In the genomic region with DNA sequence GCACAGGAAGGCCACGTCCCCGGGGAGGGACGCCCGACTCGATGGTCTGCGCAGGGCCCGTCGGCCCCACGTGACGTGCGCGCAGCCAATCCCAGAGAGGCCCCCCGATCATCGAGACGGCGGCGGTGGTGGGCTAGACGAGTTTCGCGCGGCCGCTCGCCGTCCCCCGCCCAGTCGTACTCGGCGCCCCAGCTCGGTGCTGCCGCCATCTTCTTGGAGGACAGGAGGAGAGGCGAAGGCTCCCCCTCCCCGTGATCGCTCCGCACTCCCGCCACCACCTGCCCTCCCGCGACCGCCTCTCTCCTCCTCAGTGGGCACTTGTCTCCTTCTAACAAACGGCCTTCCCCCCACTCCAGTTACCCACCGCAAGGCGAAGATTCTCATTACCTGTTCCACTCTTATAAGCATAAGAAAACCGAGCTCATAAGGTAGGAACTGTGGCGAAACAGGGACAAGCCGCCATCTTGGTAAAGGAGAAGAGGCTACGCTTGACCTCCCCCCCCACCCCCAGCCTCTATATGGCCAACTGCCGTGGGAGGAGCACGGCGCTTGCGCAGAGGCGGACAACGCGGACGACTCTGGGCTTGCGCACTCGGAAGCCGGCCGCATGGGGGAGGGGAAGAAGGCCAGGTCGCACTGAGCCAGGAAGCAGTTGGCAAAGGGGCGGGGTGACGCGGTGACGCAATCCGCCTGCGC, we compare ENCODE assay signal across 1 cellular context.
TF ChIP-seq lines count a peak whose summit lies in the region.

A gene with protein sequence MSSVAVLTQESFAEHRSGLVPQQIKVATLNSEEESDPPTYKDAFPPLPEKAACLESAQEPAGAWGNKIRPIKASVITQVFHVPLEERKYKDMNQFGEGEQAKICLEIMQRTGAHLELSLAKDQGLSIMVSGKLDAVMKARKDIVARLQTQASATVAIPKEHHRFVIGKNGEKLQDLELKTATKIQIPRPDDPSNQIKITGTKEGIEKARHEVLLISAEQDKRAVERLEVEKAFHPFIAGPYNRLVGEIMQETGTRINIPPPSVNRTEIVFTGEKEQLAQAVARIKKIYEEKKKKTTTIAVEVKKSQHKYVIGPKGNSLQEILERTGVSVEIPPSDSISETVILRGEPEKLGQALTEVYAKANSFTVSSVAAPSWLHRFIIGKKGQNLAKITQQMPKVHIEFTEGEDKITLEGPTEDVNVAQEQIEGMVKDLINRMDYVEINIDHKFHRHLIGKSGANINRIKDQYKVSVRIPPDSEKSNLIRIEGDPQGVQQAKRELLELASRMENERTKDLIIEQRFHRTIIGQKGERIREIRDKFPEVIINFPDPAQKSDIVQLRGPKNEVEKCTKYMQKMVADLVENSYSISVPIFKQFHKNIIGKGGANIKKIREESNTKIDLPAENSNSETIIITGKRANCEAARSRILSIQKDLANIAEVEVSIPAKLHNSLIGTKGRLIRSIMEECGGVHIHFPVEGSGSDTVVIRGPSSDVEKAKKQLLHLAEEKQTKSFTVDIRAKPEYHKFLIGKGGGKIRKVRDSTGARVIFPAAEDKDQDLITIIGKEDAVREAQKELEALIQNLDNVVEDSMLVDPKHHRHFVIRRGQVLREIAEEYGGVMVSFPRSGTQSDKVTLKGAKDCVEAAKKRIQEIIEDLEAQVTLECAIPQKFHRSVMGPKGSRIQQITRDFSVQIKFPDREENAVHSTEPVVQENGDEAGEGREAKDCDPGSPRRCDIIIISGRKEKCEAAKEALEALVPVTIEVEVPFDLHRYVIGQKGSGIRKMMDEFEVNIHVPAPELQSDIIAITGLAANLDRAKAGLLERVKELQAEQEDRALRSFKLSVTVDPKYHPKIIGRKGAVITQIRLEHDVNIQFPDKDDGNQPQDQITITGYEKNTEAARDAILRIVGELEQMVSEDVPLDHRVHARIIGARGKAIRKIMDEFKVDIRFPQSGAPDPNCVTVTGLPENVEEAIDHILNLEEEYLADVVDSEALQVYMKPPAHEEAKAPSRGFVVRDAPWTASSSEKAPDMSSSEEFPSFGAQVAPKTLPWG (N-terminal part only) (minus strand): TSS at position 490 of the 696 bp plus-strand sequence. CDS start 48,803 bp downstream, outside the sequence.

TF ChIP-seq in HepG2, 621 proteins besides CTCF, POLR2A, EP300 and RAD21 (continued from another document and continues in another):
- TF ChIP-seq, protein P1, sequence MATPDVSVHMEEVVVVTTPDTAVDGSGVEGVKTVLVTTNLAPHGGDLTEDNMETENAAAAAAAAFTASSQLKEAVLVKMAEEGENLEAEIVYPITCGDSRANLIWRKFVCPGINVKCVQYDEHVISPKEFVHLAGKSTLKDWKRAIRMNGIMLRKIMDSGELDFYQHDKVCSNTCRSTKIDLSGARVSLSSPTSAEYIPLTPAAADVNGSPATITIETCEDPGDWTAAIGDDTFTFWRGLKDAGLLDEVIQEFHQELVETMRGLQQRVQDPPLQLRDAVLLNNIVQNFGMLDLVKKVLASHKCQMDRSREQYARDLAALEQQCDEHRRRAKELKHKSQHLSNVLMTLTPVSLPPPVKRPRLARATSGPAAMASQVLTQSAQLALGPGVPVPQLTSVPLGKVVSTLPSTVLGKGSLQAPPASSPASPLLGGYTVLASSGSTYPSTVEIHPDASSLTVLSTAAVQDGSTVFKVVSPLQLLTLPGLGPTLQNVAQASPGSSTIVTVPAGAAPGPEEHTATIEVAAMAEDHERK (CRISPR knock-in tag; IDR thresholded peaks at IDR 0.05; ENCODE audit: low read depth), result peak; percentile 88
- TF ChIP-seq TEAD2 (CRISPR knock-in tag; IDR thresholded peaks at IDR 0.05) (0 out of 2 replicates have a peak, but pooled peaks have one; percentile 19), CREB1 (IDR thresholded peaks at IDR 0.05) (peak; percentile 84), CREB1 (CRISPR knock-in tag; IDR thresholded peaks at IDR 0.05) (peak; percentile 88), DR1 (CRISPR knock-in tag; IDR thresholded peaks at IDR 0.05) (peak; percentile 88), ARHGAP35 (CRISPR knock-in tag; IDR thresholded peaks at IDR 0.05; ENCODE audit: borderline replicate concordance) (no peak; the same call in 1 of the 2 replicates), ZNF570 (CRISPR knock-in tag; IDR thresholded peaks at IDR 0.05; ENCODE audit: borderline replicate concordance) (peak; percentile 92; the same call in 1 of the 2 replicates), ZNF460 (CRISPR knock-in tag; IDR thresholded peaks at IDR 0.05; ENCODE audit: borderline replicate concordance) (peak; percentile 64; the same call in 1 of the 2 replicates), REXO4 (CRISPR knock-in tag; IDR thresholded peaks at IDR 0.05; ENCODE audit: borderline replicate concordance) (no peak), ZFP1 (CRISPR knock-in tag; IDR thresholded peaks at IDR 0.05) (peak; percentile 20; the same call in 1 of the 2 replicates), ATF7-NPFF (CRISPR knock-in tag; IDR thresholded peaks at IDR 0.05; ENCODE audit: low read depth) (peak; percentile 55), SRSF9 (IDR thresholded peaks at IDR 0.05; ENCODE audit: borderline replicate concordance, insufficient read depth, low read depth, low read length, poor library complexity, severe bottlenecking) (no peak), MAZ (IDR thresholded peaks at IDR 0.05; ENCODE audit: borderline replicate concordance, low read depth, low read length) (peak; percentile 83), MAZ (CRISPR knock-in tag; IDR thresholded peaks at IDR 0.05; ENCODE audit: low read depth) (peak; percentile 98), TBX3 (IDR thresholded peaks at IDR 0.05; ENCODE audit: borderline replicate concordance) (peak; percentile 50; the same call in 1 of the 2 replicates), NFKB2 (CRISPR knock-in tag; IDR thresholded peaks at IDR 0.05; ENCODE audit: borderline replicate concordance) (peak; percentile 87), KLF12 (CRISPR knock-in tag; IDR thresholded peaks at IDR 0.05; ENCODE audit: borderline replicate concordance) (no peak; the same call in 1 of the 2 replicates), ZIK1 (CRISPR knock-in tag; IDR thresholded peaks at IDR 0.05; ENCODE audit: borderline replicate concordance, low read depth) (peak; percentile 83; the same call in 1 of the 2 replicates), REPIN1 (CRISPR knock-in tag; IDR thresholded peaks at IDR 0.05; ENCODE audit: borderline replicate concordance, low read depth) (peak; percentile 73; the same call in 1 of the 2 replicates)
- TF ChIP-seq, protein P2, sequence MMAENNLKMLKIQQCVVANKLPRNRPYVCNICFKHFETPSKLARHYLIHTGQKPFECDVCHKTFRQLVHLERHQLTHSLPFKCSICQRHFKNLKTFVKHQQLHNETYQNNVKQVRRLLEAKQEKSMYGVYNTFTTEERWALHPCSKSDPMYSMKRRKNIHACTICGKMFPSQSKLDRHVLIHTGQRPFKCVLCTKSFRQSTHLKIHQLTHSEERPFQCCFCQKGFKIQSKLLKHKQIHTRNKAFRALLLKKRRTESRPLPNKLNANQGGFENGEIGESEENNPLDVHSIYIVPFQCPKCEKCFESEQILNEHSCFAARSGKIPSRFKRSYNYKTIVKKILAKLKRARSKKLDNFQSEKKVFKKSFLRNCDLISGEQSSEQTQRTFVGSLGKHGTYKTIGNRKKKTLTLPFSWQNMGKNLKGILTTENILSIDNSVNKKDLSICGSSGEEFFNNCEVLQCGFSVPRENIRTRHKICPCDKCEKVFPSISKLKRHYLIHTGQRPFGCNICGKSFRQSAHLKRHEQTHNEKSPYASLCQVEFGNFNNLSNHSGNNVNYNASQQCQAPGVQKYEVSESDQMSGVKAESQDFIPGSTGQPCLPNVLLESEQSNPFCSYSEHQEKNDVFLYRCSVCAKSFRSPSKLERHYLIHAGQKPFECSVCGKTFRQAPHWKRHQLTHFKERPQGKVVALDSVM (CRISPR knock-in tag; IDR thresholded peaks at IDR 0.05), result peak; percentile 81; the same call in 1 of the 2 replicates
- TF ChIP-seq, protein P3, sequence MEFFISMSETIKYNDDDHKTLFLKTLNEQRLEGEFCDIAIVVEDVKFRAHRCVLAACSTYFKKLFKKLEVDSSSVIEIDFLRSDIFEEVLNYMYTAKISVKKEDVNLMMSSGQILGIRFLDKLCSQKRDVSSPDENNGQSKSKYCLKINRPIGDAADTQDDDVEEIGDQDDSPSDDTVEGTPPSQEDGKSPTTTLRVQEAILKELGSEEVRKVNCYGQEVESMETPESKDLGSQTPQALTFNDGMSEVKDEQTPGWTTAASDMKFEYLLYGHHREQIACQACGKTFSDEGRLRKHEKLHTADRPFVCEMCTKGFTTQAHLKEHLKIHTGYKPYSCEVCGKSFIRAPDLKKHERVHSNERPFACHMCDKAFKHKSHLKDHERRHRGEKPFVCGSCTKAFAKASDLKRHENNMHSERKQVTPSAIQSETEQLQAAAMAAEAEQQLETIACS (CRISPR knock-in tag; IDR thresholded peaks at IDR 0.05), result no peak
- TF ChIP-seq, protein P4, sequence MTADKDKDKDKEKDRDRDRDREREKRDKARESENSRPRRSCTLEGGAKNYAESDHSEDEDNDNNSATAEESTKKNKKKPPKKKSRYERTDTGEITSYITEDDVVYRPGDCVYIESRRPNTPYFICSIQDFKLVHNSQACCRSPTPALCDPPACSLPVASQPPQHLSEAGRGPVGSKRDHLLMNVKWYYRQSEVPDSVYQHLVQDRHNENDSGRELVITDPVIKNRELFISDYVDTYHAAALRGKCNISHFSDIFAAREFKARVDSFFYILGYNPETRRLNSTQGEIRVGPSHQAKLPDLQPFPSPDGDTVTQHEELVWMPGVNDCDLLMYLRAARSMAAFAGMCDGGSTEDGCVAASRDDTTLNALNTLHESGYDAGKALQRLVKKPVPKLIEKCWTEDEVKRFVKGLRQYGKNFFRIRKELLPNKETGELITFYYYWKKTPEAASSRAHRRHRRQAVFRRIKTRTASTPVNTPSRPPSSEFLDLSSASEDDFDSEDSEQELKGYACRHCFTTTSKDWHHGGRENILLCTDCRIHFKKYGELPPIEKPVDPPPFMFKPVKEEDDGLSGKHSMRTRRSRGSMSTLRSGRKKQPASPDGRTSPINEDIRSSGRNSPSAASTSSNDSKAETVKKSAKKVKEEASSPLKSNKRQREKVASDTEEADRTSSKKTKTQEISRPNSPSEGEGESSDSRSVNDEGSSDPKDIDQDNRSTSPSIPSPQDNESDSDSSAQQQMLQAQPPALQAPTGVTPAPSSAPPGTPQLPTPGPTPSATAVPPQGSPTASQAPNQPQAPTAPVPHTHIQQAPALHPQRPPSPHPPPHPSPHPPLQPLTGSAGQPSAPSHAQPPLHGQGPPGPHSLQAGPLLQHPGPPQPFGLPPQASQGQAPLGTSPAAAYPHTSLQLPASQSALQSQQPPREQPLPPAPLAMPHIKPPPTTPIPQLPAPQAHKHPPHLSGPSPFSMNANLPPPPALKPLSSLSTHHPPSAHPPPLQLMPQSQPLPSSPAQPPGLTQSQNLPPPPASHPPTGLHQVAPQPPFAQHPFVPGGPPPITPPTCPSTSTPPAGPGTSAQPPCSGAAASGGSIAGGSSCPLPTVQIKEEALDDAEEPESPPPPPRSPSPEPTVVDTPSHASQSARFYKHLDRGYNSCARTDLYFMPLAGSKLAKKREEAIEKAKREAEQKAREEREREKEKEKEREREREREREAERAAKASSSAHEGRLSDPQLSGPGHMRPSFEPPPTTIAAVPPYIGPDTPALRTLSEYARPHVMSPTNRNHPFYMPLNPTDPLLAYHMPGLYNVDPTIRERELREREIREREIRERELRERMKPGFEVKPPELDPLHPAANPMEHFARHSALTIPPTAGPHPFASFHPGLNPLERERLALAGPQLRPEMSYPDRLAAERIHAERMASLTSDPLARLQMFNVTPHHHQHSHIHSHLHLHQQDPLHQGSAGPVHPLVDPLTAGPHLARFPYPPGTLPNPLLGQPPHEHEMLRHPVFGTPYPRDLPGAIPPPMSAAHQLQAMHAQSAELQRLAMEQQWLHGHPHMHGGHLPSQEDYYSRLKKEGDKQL (CRISPR knock-in tag; IDR thresholded peaks at IDR 0.05; ENCODE audit: low read depth), result peak; percentile 33; the same call in 1 of the 2 replicates
- TF ChIP-seq, protein P5, sequence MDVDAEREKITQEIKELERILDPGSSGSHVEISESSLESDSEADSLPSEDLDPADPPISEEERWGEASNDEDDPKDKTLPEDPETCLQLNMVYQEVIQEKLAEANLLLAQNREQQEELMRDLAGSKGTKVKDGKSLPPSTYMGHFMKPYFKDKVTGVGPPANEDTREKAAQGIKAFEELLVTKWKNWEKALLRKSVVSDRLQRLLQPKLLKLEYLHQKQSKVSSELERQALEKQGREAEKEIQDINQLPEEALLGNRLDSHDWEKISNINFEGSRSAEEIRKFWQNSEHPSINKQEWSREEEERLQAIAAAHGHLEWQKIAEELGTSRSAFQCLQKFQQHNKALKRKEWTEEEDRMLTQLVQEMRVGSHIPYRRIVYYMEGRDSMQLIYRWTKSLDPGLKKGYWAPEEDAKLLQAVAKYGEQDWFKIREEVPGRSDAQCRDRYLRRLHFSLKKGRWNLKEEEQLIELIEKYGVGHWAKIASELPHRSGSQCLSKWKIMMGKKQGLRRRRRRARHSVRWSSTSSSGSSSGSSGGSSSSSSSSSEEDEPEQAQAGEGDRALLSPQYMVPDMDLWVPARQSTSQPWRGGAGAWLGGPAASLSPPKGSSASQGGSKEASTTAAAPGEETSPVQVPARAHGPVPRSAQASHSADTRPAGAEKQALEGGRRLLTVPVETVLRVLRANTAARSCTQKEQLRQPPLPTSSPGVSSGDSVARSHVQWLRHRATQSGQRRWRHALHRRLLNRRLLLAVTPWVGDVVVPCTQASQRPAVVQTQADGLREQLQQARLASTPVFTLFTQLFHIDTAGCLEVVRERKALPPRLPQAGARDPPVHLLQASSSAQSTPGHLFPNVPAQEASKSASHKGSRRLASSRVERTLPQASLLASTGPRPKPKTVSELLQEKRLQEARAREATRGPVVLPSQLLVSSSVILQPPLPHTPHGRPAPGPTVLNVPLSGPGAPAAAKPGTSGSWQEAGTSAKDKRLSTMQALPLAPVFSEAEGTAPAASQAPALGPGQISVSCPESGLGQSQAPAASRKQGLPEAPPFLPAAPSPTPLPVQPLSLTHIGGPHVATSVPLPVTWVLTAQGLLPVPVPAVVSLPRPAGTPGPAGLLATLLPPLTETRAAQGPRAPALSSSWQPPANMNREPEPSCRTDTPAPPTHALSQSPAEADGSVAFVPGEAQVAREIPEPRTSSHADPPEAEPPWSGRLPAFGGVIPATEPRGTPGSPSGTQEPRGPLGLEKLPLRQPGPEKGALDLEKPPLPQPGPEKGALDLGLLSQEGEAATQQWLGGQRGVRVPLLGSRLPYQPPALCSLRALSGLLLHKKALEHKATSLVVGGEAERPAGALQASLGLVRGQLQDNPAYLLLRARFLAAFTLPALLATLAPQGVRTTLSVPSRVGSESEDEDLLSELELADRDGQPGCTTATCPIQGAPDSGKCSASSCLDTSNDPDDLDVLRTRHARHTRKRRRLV (CRISPR knock-in tag; IDR thresholded peaks at IDR 0.05), result 0 out of 2 replicates have a peak, but pooled peaks have one; percentile 28
- TF ChIP-seq, protein P6, sequence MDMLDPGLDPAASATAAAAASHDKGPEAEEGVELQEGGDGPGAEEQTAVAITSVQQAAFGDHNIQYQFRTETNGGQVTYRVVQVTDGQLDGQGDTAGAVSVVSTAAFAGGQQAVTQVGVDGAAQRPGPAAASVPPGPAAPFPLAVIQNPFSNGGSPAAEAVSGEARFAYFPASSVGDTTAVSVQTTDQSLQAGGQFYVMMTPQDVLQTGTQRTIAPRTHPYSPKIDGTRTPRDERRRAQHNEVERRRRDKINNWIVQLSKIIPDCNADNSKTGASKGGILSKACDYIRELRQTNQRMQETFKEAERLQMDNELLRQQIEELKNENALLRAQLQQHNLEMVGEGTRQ (IDR thresholded peaks at IDR 0.05; ENCODE audit: low read depth, low read length), result peak; percentile 98
- TF ChIP-seq, protein P6 (CRISPR knock-in tag; IDR thresholded peaks at IDR 0.05; ENCODE audit: borderline replicate concordance), result peak; percentile 96
